26 cellular contexts compared by ENCODE assay signal in genomic region chr3:64272842-64273241, GRCh38. TPM values are rescaled to one million over a fixed set of nuclear protein-coding genes. Genes with fewer than 3 reads are reported as not detected.
"Had no signal": no experiment of that assay in that cellular context is flagged by ENCODE, and none has a peak within 500 bp of the region (broad histone marks: within the 10 kb centered on the region; RNA-seq: fewer than 3 reads in every experiment).

No MANE protein-coding gene starts in this region.

- H3K4me1 ChIP-seq: colonic mucosa, pancreas had no signal

- H3K9me3 ChIP-seq: colonic mucosa, gastroesophageal sphincter, lower lobe of right lung, pancreas, right atrium auricular region, sigmoid colon, stomach, thyroid gland had no signal

- ATAC-seq: esophagus mucosa; foreskin keratinocyte; gastroesophageal sphincter; left ventricle myocardium superior; lower lobe of right lung; naive thymus-derived CD8-positive, alpha-beta T cell; pancreas; stimulated activated effector memory CD8-positive, alpha-beta T cell treated with anti-CD3 and anti-CD28 coated beads, Interleukin-12 subunit alpha, Interleukin-12 subunit beta, amount 100 ng/mL, for 72 hours had no signal

- FAIRE-seq: pancreas had no signal

- H3K36me3 ChIP-seq: colonic mucosa, gastroesophageal sphincter, lower lobe of right lung, pancreas, right atrium auricular region, sigmoid colon, stomach, thyroid gland had no signal

- H3K4me3 ChIP-seq: colonic mucosa, gastroesophageal sphincter, lower lobe of right lung, pancreas, right atrium auricular region, sigmoid colon, stomach, thyroid gland had no signal

- DNase-seq: colonic mucosa; effector CD8-positive, alpha-beta T cell; endodermal cell; foreskin keratinocyte; glutamatergic neuron; hypothalamus; immature natural killer cell; islet precursor cell; kidney glomerular epithelial cell; left ventricle myocardium superior; lower lobe of right lung; naive thymus-derived CD8-positive, alpha-beta T cell; nephron progenitor cell; occipital lobe; pancreas; sigmoid colon; stimulated activated CD4-positive, alpha-beta T cell treated with anti-CD3 and anti-CD28 coated beads, Interleukin-2, amount 100 ng/mL, for 24 hours; stimulated activated CD4-positive, alpha-beta T cell treated with anti-CD3 and anti-CD28 coated beads, Interleukin-4, amount 100 ng/mL, for 24 hours; stimulated activated naive CD4-positive, alpha-beta T cell treated with Interleukin-2 at 50 U/mL for 16 hours; stomach; thyroid gland had no signal

- H3K27ac ChIP-seq: colonic mucosa, epithelial cell of prostate, foreskin keratinocyte, gastroesophageal sphincter, lower lobe of right lung, pancreas, right atrium auricular region, sigmoid colon, stomach, thyroid gland had no signal

- H3K27me3 ChIP-seq: foreskin keratinocyte, gastroesophageal sphincter, pancreas, right atrium auricular region, sigmoid colon, thyroid gland had no signal

RNA-seq across cellular contexts. Expression of gene PRICKLE2, which starts 47.6 kb away (rescaled TPM):
- total RNA-seq: naive thymus-derived CD8-positive, alpha-beta T cell had no signal
- polyA plus RNA-seq: naive thymus-derived CD8-positive, alpha-beta T cell had no signal
